Comparison of ENCODE assay signal across 9 cellular contexts in the genomic region with DNA sequence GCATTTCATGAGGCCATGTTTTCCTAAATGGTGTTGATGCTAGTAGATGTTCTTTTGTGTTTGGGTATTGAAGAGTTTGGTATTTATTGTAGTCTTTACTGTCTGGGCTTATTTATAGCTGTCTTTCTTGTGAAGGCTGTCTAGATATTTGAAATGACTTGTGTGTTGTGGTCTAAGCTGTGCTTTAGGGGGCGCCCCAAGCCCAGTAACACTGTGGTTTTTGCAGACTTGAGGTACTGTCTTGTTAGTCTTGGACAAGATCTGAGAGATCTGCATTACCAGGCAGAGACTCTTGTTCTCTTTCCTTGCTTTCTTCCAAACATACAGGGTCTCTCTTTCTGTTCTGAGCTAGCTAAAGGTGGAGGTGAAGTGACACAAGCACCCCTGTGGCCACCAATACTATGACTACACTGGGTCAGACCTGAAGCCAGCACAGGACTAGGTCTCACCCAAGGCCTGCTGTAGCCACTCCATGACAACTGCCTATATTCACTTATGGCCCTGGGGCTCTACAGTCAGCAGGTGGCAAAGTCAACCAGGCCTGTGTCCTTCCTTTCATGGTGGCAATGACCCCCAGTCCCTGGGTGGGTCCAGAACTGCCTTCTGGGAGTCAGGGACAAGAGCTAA.
DNase-seq lines count a peak whose midpoint lies in the region; ATAC-seq, FAIRE-seq and TF ChIP-seq lines count a peak whose summit lies in the region.
"Had no signal": no experiment of that assay in that cellular context is flagged by ENCODE, and none has a peak within 500 bp of the region (broad histone marks: within the 10 kb centered on the region; RNA-seq: fewer than 3 reads in every experiment).

No MANE protein-coding gene starts in this region.

- TF ChIP-seq EP300 in HepG2 (IDR thresholded peaks at IDR 0.05; ENCODE audit: low read depth in 2 of 2, low read length in 2 of 2) (no peak), HepG2 (CRISPR knock-in tag; IDR thresholded peaks at IDR 0.05; ENCODE audit: borderline replicate concordance) (no peak)

- H2AFZ ChIP-seq in HepG2 (ENCODE audit: low read length) = no peak overlapping the region

- no peaks in the 10 kb centered on the region for H3K27me3 Mint-ChIP-seq in osteocyte (ENCODE audit: unreplicated experiment)

- no TSS peak for BruUV-seq in HepG2 (replicated peaks; lab: Mats Ljungman, UMichigan)

- H3K4me1 ChIP-seq in HepG2 (ENCODE audit: insufficient read depth, low read length) (no peaks in the 10 kb centered on the region), right lobe of liver (no peaks in the 10 kb centered on the region), colonic mucosa (no peaks in the 10 kb centered on the region)

- H3K4me3 ChIP-seq in HepG2 (replicated peaks in 1 of 3; ENCODE audit: insufficient read depth in 1 of 3, low read depth in 2 of 3, low read length in 3 of 3) (no peak overlapping the region), right lobe of liver (no peak overlapping the region), colonic mucosa (no peak overlapping the region)

- no peak overlapping the region for H3K4me3 Mint-ChIP-seq in osteocyte (ENCODE audit: unreplicated experiment)

- H3K36me3 ChIP-seq in HepG2 (replicated peaks in 1 of 2; ENCODE audit: control insufficient read depth in 1 of 2, insufficient read depth in 2 of 2, low read length in 2 of 2) (no peaks in the 10 kb centered on the region), right lobe of liver (no peaks in the 10 kb centered on the region), colonic mucosa (no peaks in the 10 kb centered on the region)

- in situ Hi-C loops in HepG2 (cut with HindIII; ENCODE audit: extremely low pct_ligation_motif_present, low pct_unique_long_range_greater_than_20kb) = no loop called here

- ATAC-seq in HepG2 = peak; percentile 60
- no peak for ATAC-seq in right lobe of liver
- ATAC-seq in HG03342 (IDR thresholded peaks at IDR 0.05; ENCODE audit: unreplicated experiment) = peak; percentile 84

- TF ChIP-seq POLR2A in HepG2 (IDR thresholded peaks at IDR 0.05; ENCODE audit: insufficient read depth in 1 of 2, low read depth in 2 of 2, low read length in 2 of 2) (no peak), right lobe of liver (IDR thresholded peaks at IDR 0.05) (no peak)

- DNase-seq in HepG2 (ENCODE audit: low spot score) = peak; percentile 5
- no peak for DNase-seq in right lobe of liver
- peak; percentile 15 for DNase-seq in SIG-M5 (lab: John Stamatoyannopoulos, UW)
- DNase-seq in colonic mucosa = peak; percentile 47
- no peak for DNase-seq in osteocyte (ENCODE audit: extremely low spot score, unreplicated experiment)
- no peak for DNase-seq in cerebellum (ENCODE audit: low spot score)
- no peak for DNase-seq in NCI-H2227 treated with DMSO at 0.1 percent for 48 hours (lab: John Stamatoyannopoulos, UW)

- H3K79me2 ChIP-seq in HepG2 (ENCODE audit: insufficient read depth, low read length) = no peaks in the 10 kb centered on the region

- H3K4me2 ChIP-seq in HepG2 (ENCODE audit: low read depth, low read length) = no peak overlapping the region

- TF ChIP-seq CTCF in HepG2 (CRISPR knock-in tag; IDR thresholded peaks at IDR 0.05) = peak; percentile 54
- TF ChIP-seq CTCF in right lobe of liver (IDR thresholded peaks at IDR 0.05) = peak in 2 of 4 donors; percentile 8 to 22
- TF ChIP-seq CTCF in colonic mucosa (IDR thresholded peaks at IDR 0.05) = peak; percentile 43
- peak; percentile 54 for TF ChIP-seq CTCF in osteocyte (IDR thresholded peaks at IDR 0.05)

- no peak for FAIRE-seq in HepG2 (lab: Jason Lieb, UNC)
- FAIRE-seq: endometrium had no signal

- no peaks in the 10 kb centered on the region for H3K27me3 ChIP-seq in HepG2 (ENCODE audit: control insufficient read depth in 1 of 2, insufficient read depth in 2 of 2, low read length in 2 of 2)
- H3K27me3 ChIP-seq in right lobe of liver = no peaks in the 10 kb centered on the region
- no peaks in the 10 kb centered on the region for H3K27me3 ChIP-seq in colonic mucosa

- no peak for TF ChIP-seq RAD21 in HepG2 (CRISPR knock-in tag; IDR thresholded peaks at IDR 0.05)

- no peaks in the 10 kb centered on the region for H3K9me3 Mint-ChIP-seq in osteocyte (ENCODE audit: unreplicated experiment)

- no peak overlapping the region for H3K27ac Mint-ChIP-seq in osteocyte (ENCODE audit: unreplicated experiment)

- intact Hi-C loops in HepG2 (cut with micrococcal nuclease; ENCODE audit: unreplicated experiment) (loop anchor here (10.0 kb wide), 1 partner anchor 400 kb away; no protein-coding TSS in a partner anchor), right lobe of liver (cut with DNase I) (no loop called here), colonic mucosa (cut with DNase I) (loop anchor here (10.0 kb wide), 1 partner anchor 400 kb away; no protein-coding TSS in a partner anchor)

- H3K36me3 Mint-ChIP-seq in osteocyte (ENCODE audit: unreplicated experiment) = no peaks in the 10 kb centered on the region

- no peak overlapping the region for H3K9ac ChIP-seq in HepG2 (ENCODE audit: insufficient read depth, low read depth, low read length)
- no peak overlapping the region for H3K9ac ChIP-seq in colonic mucosa (ENCODE audit: low read depth in 2 of 2, low read length in 2 of 2)

- WGBS in HepG2 (ENCODE audit: low lambda C conversion rate) = 0% methylated on average over 1 of the region's 1 CpG
- 18% methylated on average over 1 of the region's 1 CpG for WGBS in right lobe of liver (ENCODE audit: insufficient coverage, low coverage, low lambda C conversion rate, missing lambda C conversion rate)

- H3K9me3 ChIP-seq in HepG2 (ENCODE audit: low read length) = no peaks in the 10 kb centered on the region
- no peaks in the 10 kb centered on the region for H3K9me3 ChIP-seq in right lobe of liver
- H3K9me3 ChIP-seq in colonic mucosa = no peaks in the 10 kb centered on the region

- no peaks in the 10 kb centered on the region for H4K20me1 ChIP-seq in HepG2 (ENCODE audit: insufficient read depth, low read length)

- H3K27ac ChIP-seq in HepG2 (ENCODE audit: extremely low read length, insufficient read depth, low read length) = no peak overlapping the region
- H3K27ac ChIP-seq in right lobe of liver = no peak overlapping the region
- no peak overlapping the region for H3K27ac ChIP-seq in colonic mucosa

- CTCF ChIA-PET in HepG2 (lab: Yijun Ruan, JAX; ENCODE audit: low intra/inter-chr PET ratio, low total read pairs) = interaction anchor here (1.5 kb wide), 1 partner anchor 495 kb away, joined by 8 read pairs; no protein-coding TSS in a partner anchor

- POLR2A ChIA-PET in HepG2 (lab: Yijun Ruan, JAX) = no interaction called here

- peaks cover 4% of the 10 kb centered on the region for H3K4me1 Mint-ChIP-seq in osteocyte (ENCODE audit: unreplicated experiment)

TF ChIP-seq in HepG2, 621 proteins besides CTCF, POLR2A, EP300 and RAD21:
- no peak for TF ChIP-seq ZNF17 (CRISPR knock-in tag; IDR thresholded peaks at IDR 0.05)
- no peak for TF ChIP-seq ZNF136 (CRISPR knock-in tag; IDR thresholded peaks at IDR 0.05; ENCODE audit: low read depth)
- TF ChIP-seq STAG1 (CRISPR knock-in tag; IDR thresholded peaks at IDR 0.05) = peak; percentile 62
- no peak for TF ChIP-seq ZFP36 (IDR thresholded peaks at IDR 0.05; ENCODE audit: borderline replicate concordance, low read depth, low read length, partially characterized antibody)

Comparison
In these comparisons a context has a peak if more than half of its experiments do, and no peak if none do; other contexts are left out.
1. ATAC-seq: peak in HepG2 (single experiment) and HG03342 (single experiment); none in right lobe of liver (0 of 4).
2. DNase-seq: peak in HepG2 (single experiment), SIG-M5 (single experiment) and colonic mucosa (single experiment); none in right lobe of liver (0 of 3), osteocyte (single experiment), cerebellum (single experiment) and NCI-H2227 treated with DMSO at 0.1 percent for 48 hours (single experiment).
3. intact Hi-C loops: an anchor here in HepG2 (10.0 kb wide) and colonic mucosa (10.0 kb wide); none called in right lobe of liver.